Comparison of ENCODE assay signal across 17 cellular contexts in genomic region chr2:225100269-225100668, GRCh38. TPM values are rescaled to one million over a fixed set of nuclear protein-coding genes. Genes with fewer than 3 reads are reported as not detected.
DNase-seq lines count a peak whose midpoint lies in the region; ATAC-seq and TF ChIP-seq lines count a peak whose summit lies in the region.
"Had no signal": no experiment of that assay in that cellular context is flagged by ENCODE, and none has a peak within 500 bp of the region (broad histone marks: within the 10 kb centered on the region; RNA-seq: fewer than 3 reads in every experiment).

No MANE protein-coding gene starts in this region.

- TF ChIP-seq CTCF in GM23338 (conservative IDR thresholded peaks at IDR 0.05; ENCODE audit: low read depth in 2 of 2) (no peak), fibroblast of pulmonary artery (IDR thresholded peaks at IDR 0.05; ENCODE audit: low read length, missing control alignments) (no peak), esophagus muscularis mucosa (IDR thresholded peaks at IDR 0.05) (no peak)

- intact Hi-C loops in esophagus muscularis mucosa (cut with DNase I), result no loop called here

- no peak for ATAC-seq in GM23338
- no peak for ATAC-seq in HG03196 (IDR thresholded peaks at IDR 0.05; ENCODE audit: unreplicated experiment)

- H2AFZ ChIP-seq in GM23338, result no peak overlapping the region

- H3K36me3 ChIP-seq in GM23338 (ENCODE audit: insufficient read depth), result no peaks in the 10 kb centered on the region
- H3K36me3 ChIP-seq in SJSA1, result no peaks in the 10 kb centered on the region
- H3K36me3 ChIP-seq in esophagus muscularis mucosa, result no peaks in the 10 kb centered on the region
- H3K36me3 ChIP-seq: ascending aorta, ovary had no signal

- no peaks in the 10 kb centered on the region for H3K36me3 Mint-ChIP-seq in GM23338 (ENCODE audit: low read depth)
- H3K36me3 Mint-ChIP-seq in activated CD4-positive, alpha-beta T cell treated with anti-CD3 and anti-CD28 coated beads, Interleukin-2, amount 10 ng/mL, durations not matched to agents 7 days and 5 days (ENCODE audit: low read depth), result no peaks in the 10 kb centered on the region
- H3K36me3 Mint-ChIP-seq: CD4-positive, alpha-beta memory T cell; IgD-negative memory B cell had no signal

- no peaks in the 10 kb centered on the region for H3F3A ChIP-seq in GM23338 (replicated peaks; ENCODE audit: low read depth)

- H3K4me1 ChIP-seq in GM23338 (ENCODE audit: insufficient read depth) (0 out of 2 replicates have a peak, but pooled peaks cover 11% of the 10 kb centered on the region), SJSA1 (replicated peaks) (peaks cover 70% of the 10 kb centered on the region), esophagus muscularis mucosa (no peaks in the 10 kb centered on the region)
- H3K4me1 ChIP-seq: ascending aorta had no signal

- no peak overlapping the region for H3K4me2 ChIP-seq in GM23338

- CTCF ChIA-PET in activated CD4-positive, alpha-beta T cell treated with anti-CD3 and anti-CD28 coated beads, Interleukin-2, amount 10 ng/mL, durations not matched to agents 7 days and 5 days (lab: Charles Lee), result no interaction called here

- no peaks in the 10 kb centered on the region for H3K9me3 Mint-ChIP-seq in GM23338
- no peaks in the 10 kb centered on the region for H3K9me3 Mint-ChIP-seq in activated CD4-positive, alpha-beta T cell treated with anti-CD3 and anti-CD28 coated beads, Interleukin-2, amount 10 ng/mL, durations not matched to agents 7 days and 5 days

- H3K27ac Mint-ChIP-seq in GM23338, result no peak overlapping the region
- no peak overlapping the region for H3K27ac Mint-ChIP-seq in activated CD4-positive, alpha-beta T cell treated with anti-CD3 and anti-CD28 coated beads, Interleukin-2, amount 10 ng/mL, durations not matched to agents 7 days and 5 days
- H3K27ac Mint-ChIP-seq: CD4-positive, alpha-beta memory T cell; IgD-negative memory B cell had no signal

- H3K27ac ChIP-seq in GM23338 (ENCODE audit: low read depth) (no peak overlapping the region), SJSA1 (peak overlapping the region; percentile 100), esophagus muscularis mucosa (replicated peaks in 1 of 4) (no peak overlapping the region)
- H3K27ac ChIP-seq: ovary, SK-N-MC, VCaP had no signal

- no peak for TF ChIP-seq POLR2A in esophagus muscularis mucosa (IDR thresholded peaks at IDR 0.05; ENCODE audit: low read depth)

- H4K20me1 ChIP-seq in GM23338 (replicated peaks; ENCODE audit: insufficient read depth), result no peaks in the 10 kb centered on the region

- H3K27me3 ChIP-seq in GM23338 (ENCODE audit: insufficient read depth), result no peaks in the 10 kb centered on the region
- no peaks in the 10 kb centered on the region for H3K27me3 ChIP-seq in SJSA1 (replicated peaks)
- no peaks in the 10 kb centered on the region for H3K27me3 ChIP-seq in esophagus muscularis mucosa
- H3K27me3 ChIP-seq: ascending aorta, ovary had no signal

- no peaks in the 10 kb centered on the region for H3K79me2 ChIP-seq in GM23338 (replicated peaks; ENCODE audit: insufficient read depth)

- H3K4me3 ChIP-seq in GM23338, result no peak overlapping the region
- H3K4me3 ChIP-seq in SJSA1, result no peak overlapping the region
- no peak overlapping the region for H3K4me3 ChIP-seq in fibroblast of pulmonary artery (replicated peaks; ENCODE audit: low read depth, low read length)
- no peak overlapping the region for H3K4me3 ChIP-seq in esophagus muscularis mucosa
- H3K4me3 ChIP-seq: ascending aorta, ovary, SK-N-MC had no signal

- peaks cover 8% of the 10 kb centered on the region; the same call in 2 of the 3 replicates for H3K4me1 Mint-ChIP-seq in GM23338
- H3K4me1 Mint-ChIP-seq in activated CD4-positive, alpha-beta T cell treated with anti-CD3 and anti-CD28 coated beads, Interleukin-2, amount 10 ng/mL, durations not matched to agents 7 days and 5 days, result no peaks in the 10 kb centered on the region
- H3K4me1 Mint-ChIP-seq: CD4-positive, alpha-beta memory T cell; IgD-negative memory B cell had no signal

- H3K9me2 ChIP-seq in GM23338 (ENCODE audit: insufficient read depth), result no peaks in the 10 kb centered on the region

- no peaks in the 10 kb centered on the region for H3K9me3 ChIP-seq in SJSA1 (replicated peaks)
- H3K9me3 ChIP-seq in esophagus muscularis mucosa, result no peaks in the 10 kb centered on the region
- H3K9me3 ChIP-seq: ascending aorta, ovary had no signal

- H3K4me3 Mint-ChIP-seq in GM23338, result no peak overlapping the region
- H3K4me3 Mint-ChIP-seq in activated CD4-positive, alpha-beta T cell treated with anti-CD3 and anti-CD28 coated beads, Interleukin-2, amount 10 ng/mL, durations not matched to agents 7 days and 5 days, result no peak overlapping the region
- H3K4me3 Mint-ChIP-seq: CD4-positive, alpha-beta memory T cell; IgD-negative memory B cell had no signal

- H3K27me3 Mint-ChIP-seq in GM23338 (ENCODE audit: insufficient read depth, low read depth, poor library complexity), result no peaks in the 10 kb centered on the region
- no peaks in the 10 kb centered on the region for H3K27me3 Mint-ChIP-seq in activated CD4-positive, alpha-beta T cell treated with anti-CD3 and anti-CD28 coated beads, Interleukin-2, amount 10 ng/mL, durations not matched to agents 7 days and 5 days
- H3K27me3 Mint-ChIP-seq: CD4-positive, alpha-beta memory T cell had no signal

- POLR2A ChIA-PET in activated CD4-positive, alpha-beta T cell treated with anti-CD3 and anti-CD28 coated beads, Interleukin-2, amount 10 ng/mL, durations not matched to agents 7 days and 5 days (lab: Charles Lee), result no interaction called here

- DNase-seq in GM23338 (ENCODE audit: low spot score) (peak; percentile 4), SJSA1 (ENCODE audit: low read depth in 1 of 2, low spot score in 2 of 2) (peak; percentile 50 to 92), fibroblast of pulmonary artery (ENCODE audit: low read depth) (peak; percentile 78), renal cortical epithelial cell (ENCODE audit: low read depth) (peak; percentile 65), esophagus muscularis mucosa (ENCODE audit: extremely low spot score) (no peak), 8988T (no peak)
- DNase-seq in activated CD4-positive, alpha-beta T cell treated with anti-CD3 and anti-CD28 coated beads, Interleukin-2, amount 10 ng/mL, durations not matched to agents 7 days and 5 days, result no peak
- DNase-seq: activated effector memory CD4-positive, alpha-beta T cell treated with Interleukin-2 at 50 U/mL for 16 hours; CD4-positive, alpha-beta memory T cell; NCI-H1092; ovary; stimulated activated CD4-positive, alpha-beta T cell treated with anti-CD3 and anti-CD28 coated beads, Interleukin-12 subunit alpha, Interleukin-12 subunit beta, amount 100 ng/mL, for 4 hours had no signal

- no peak for TF ChIP-seq EP300 in esophagus muscularis mucosa (IDR thresholded peaks at IDR 0.05)

- WGBS in esophagus muscularis mucosa, result 71% methylated on average over 1 of the region's 1 CpG

TF ChIP-seq in GM23338, 12 proteins besides CTCF, POLR2A, EP300 and RAD21 (continues in another document):
- TF ChIP-seq ZNF331 (CRISPR knock-in tag; IDR thresholded peaks at IDR 0.05; ENCODE audit: low read depth), result no peak
- TF ChIP-seq ZNF114 (CRISPR knock-in tag; IDR thresholded peaks at IDR 0.05), result no peak
- no peak for TF ChIP-seq EZH2 (IDR thresholded peaks at IDR 0.05; ENCODE audit: low read depth, unreplicated experiment)
- no peak for TF ChIP-seq CREB1 (CRISPR knock-in tag; IDR thresholded peaks at IDR 0.05; ENCODE audit: low read depth)
- no peak for TF ChIP-seq JUNB (IDR thresholded peaks at IDR 0.05; ENCODE audit: unreplicated experiment)
- no peak for TF ChIP-seq REST (IDR thresholded peaks at IDR 0.05; ENCODE audit: unreplicated experiment)
- TF ChIP-seq POLR2AphosphoS5 (IDR thresholded peaks at IDR 0.05; ENCODE audit: low read depth), result no peak
- TF ChIP-seq ETS1 (IDR thresholded peaks at IDR 0.05), result no peak
- no peak for TF ChIP-seq STAT1 (IDR thresholded peaks at IDR 0.05; ENCODE audit: unreplicated experiment)

RNA-seq across cellular contexts. Expression of gene DOCK10, which starts 58.0 kb away (rescaled TPM):
- 1.3 and 1.7 TPM in 2 replicates for total RNA-seq in GM23338 (2014; rRNA removed; shearing (Covaris generic))
- polyA plus RNA-seq in GM23338 (2016; fragmentation: Nextera tagmentation; extraction: Ambion mirVana), result 0.19 and 1.0 TPM in 2 replicates
- total RNA-seq in SJSA1 (2014; rRNA removed; shearing (Covaris generic)), result 32.6 and 42.4 TPM in 2 replicates
- total RNA-seq in renal cortical epithelial cell, result 1.7 and 2.5 TPM in 2 replicates
- total RNA-seq in activated CD4-positive, alpha-beta T cell treated with anti-CD3 and anti-CD28 coated beads, Interleukin-2, amount 10 ng/mL, durations not matched to agents 7 days and 5 days, result 100 to 1,000 TPM; 269 to 281 TPM
- total RNA-seq in esophagus muscularis mucosa, result 10 to 100 TPM in 1 of 4 donors, 1 to 10 TPM in 3; 1.9 to 11.6 (median 6.3) TPM

Comparison
In these comparisons a context has a peak if more than half of its experiments do, and no peak if none do; other contexts are left out.
1. DNase-seq: peak in GM23338 (single experiment), SJSA1 (2 of 2), fibroblast of pulmonary artery (single experiment) and renal cortical epithelial cell (single experiment); none in activated CD4-positive, alpha-beta T cell treated with anti-CD3 and anti-CD28 coated beads, Interleukin-2, amount 10 ng/mL, durations not matched to agents 7 days and 5 days (single experiment), esophagus muscularis mucosa (single experiment) and 8988T (single experiment).